ENCODE assay signal across 8 cellular contexts in the genomic region with DNA sequence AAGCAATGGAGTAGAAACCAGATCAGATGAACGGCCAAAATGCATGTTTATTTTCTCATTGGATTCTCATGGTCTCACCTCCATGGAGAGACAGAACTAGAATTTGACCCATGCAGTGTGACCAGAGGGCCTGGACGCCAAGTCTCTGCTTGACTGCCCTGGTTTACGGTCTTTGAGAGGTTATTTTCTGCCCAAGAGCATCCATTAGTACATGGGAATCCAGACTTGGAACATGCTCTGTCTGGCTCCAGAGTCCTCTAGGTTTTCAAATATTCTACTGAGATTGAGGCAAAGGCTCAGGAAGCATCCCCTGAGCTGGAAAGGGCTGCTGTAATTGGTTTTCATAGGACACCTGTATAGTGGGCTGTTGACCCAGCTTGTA. TPM values are rescaled to one million over a fixed set of nuclear protein-coding genes. Genes with fewer than 3 reads are reported as not detected.
DNase-seq lines count a peak whose midpoint lies in the region; ATAC-seq, FAIRE-seq and TF ChIP-seq lines count a peak whose summit lies in the region.

No MANE protein-coding gene starts in this region.

- no peak overlapping the region for H3K27ac Mint-ChIP-seq in activated CD8-positive, alpha-beta T cell treated with anti-CD3 and anti-CD28 coated beads for 36 hours
- peak overlapping the region; percentile 81 for H3K27ac Mint-ChIP-seq in memory B cell

- peaks cover 7% of the 10 kb centered on the region for H3K4me1 Mint-ChIP-seq in activated CD8-positive, alpha-beta T cell treated with anti-CD3 and anti-CD28 coated beads for 36 hours (ENCODE audit: low read depth)
- H3K4me1 Mint-ChIP-seq in memory B cell: peaks cover 11% of the 10 kb centered on the region

- no peaks in the 10 kb centered on the region for H3K9me3 ChIP-seq in A549

- POLR2A ChIA-PET in A549 (lab: Yijun Ruan, JAX): no interaction called here
- POLR2A ChIA-PET in activated CD8-positive, alpha-beta T cell treated with anti-CD3 and anti-CD28 coated beads for 36 hours (lab: Charles Lee): no interaction called here

- TF ChIP-seq CTCF in A549 (IDR thresholded peaks at IDR 0.05) (no peak), GM20000 (IDR thresholded peaks at IDR 0.05; ENCODE audit: extremely low read depth, missing control alignments) (no peak)
- TF ChIP-seq CTCF in activated CD8-positive, alpha-beta T cell treated with anti-CD3 and anti-CD28 coated beads for 36 hours (IDR thresholded peaks at IDR 0.05): no peak

- intact Hi-C loops in activated CD8-positive, alpha-beta T cell treated with anti-CD3 and anti-CD28 coated beads for 36 hours (cut with micrococcal nuclease): no loop called here

- FAIRE-seq in A549 (lab: Jason Lieb, UNC): no peak

- CTCF ChIA-PET in A549 (lab: Yijun Ruan, JAX): no interaction called here
- CTCF ChIA-PET in activated CD8-positive, alpha-beta T cell treated with anti-CD3 and anti-CD28 coated beads for 36 hours (lab: Charles Lee): interaction anchor here (1.3 kb wide), 1 partner anchor 124 kb away, joined by 6 read pairs; no protein-coding TSS in a partner anchor

- DNase-seq in A549 (ENCODE audit: low read depth in 1 of 2, low spot score in 1 of 2) (no peak), memory B cell (ENCODE audit: low spot score in 2 of 2) (no peak), midbrain (lab: John Stamatoyannopoulos, UW) (no peak), AML-193 (lab: John Stamatoyannopoulos, UW) (no peak), GM20000 (ENCODE audit: low spot score) (no peak)
- no peak for DNase-seq in activated CD8-positive, alpha-beta T cell treated with anti-CD3 and anti-CD28 coated beads for 36 hours

- no peak for TF ChIP-seq RAD21 in A549 (conservative IDR thresholded peaks at IDR 0.05 in 1 of 2, IDR thresholded peaks at IDR 0.05 in 1 of 2)

- peaks cover 2% of the 10 kb centered on the region for H3K27me3 Mint-ChIP-seq in activated CD8-positive, alpha-beta T cell treated with anti-CD3 and anti-CD28 coated beads for 36 hours
- no peaks in the 10 kb centered on the region for H3K27me3 Mint-ChIP-seq in memory B cell

- peak overlapping the region; percentile 30; the same call in 1 of the 3 replicates for H3K4me3 ChIP-seq in A549

- no peak for TF ChIP-seq POLR2A in A549 (IDR thresholded peaks at IDR 0.05; ENCODE audit: low read length)

- TF ChIP-seq EP300 in A549 (IDR thresholded peaks at IDR 0.05): no peak

- H3K27ac ChIP-seq in A549: no peak overlapping the region

- 74% methylated on average over 3 of the region's 3 CpGs for WGBS in A549 (ENCODE audit: missing lambda C conversion rate)

- peaks cover 2% of the 10 kb centered on the region for H3K9me3 Mint-ChIP-seq in activated CD8-positive, alpha-beta T cell treated with anti-CD3 and anti-CD28 coated beads for 36 hours
- H3K9me3 Mint-ChIP-seq in memory B cell: peaks cover 5% of the 10 kb centered on the region

- H3K4me3 Mint-ChIP-seq in activated CD8-positive, alpha-beta T cell treated with anti-CD3 and anti-CD28 coated beads for 36 hours: peak overlapping the region; percentile 46
- H3K4me3 Mint-ChIP-seq in memory B cell: peak overlapping the region; percentile 81

- H3K36me3 Mint-ChIP-seq in activated CD8-positive, alpha-beta T cell treated with anti-CD3 and anti-CD28 coated beads for 36 hours (ENCODE audit: low read depth): no peaks in the 10 kb centered on the region
- no peaks in the 10 kb centered on the region for H3K36me3 Mint-ChIP-seq in memory B cell

- ATAC-seq in A549: no peak; a peak in 1 of 6 replicates
- ATAC-seq in GM19455 (IDR thresholded peaks at IDR 0.05; ENCODE audit: unreplicated experiment): peak; percentile 8
- no peak for ATAC-seq in activated CD8-positive, alpha-beta T cell treated with anti-CD3 and anti-CD28 coated beads for 36 hours
- ATAC-seq in memory B cell (ENCODE audit: low read depth): no peak
- no peak for ATAC-seq in GM21423 (IDR thresholded peaks at IDR 0.05; ENCODE audit: unreplicated experiment)

- H3K4me2 ChIP-seq in A549: peak overlapping the region; percentile 71

- H3K4me1 ChIP-seq in A549: no peaks in the 10 kb centered on the region; the same call in 2 of the 3 replicates

TF ChIP-seq in A549, 52 proteins besides CTCF, POLR2A, EP300 and RAD21:
- no peak for TF ChIP-seq CBX8 (IDR thresholded peaks at IDR 0.05)
- TF ChIP-seq SMC3 (IDR thresholded peaks at IDR 0.05): no peak
- TF ChIP-seq, protein P1, sequence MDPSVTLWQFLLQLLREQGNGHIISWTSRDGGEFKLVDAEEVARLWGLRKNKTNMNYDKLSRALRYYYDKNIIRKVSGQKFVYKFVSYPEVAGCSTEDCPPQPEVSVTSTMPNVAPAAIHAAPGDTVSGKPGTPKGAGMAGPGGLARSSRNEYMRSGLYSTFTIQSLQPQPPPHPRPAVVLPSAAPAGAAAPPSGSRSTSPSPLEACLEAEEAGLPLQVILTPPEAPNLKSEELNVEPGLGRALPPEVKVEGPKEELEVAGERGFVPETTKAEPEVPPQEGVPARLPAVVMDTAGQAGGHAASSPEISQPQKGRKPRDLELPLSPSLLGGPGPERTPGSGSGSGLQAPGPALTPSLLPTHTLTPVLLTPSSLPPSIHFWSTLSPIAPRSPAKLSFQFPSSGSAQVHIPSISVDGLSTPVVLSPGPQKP (IDR thresholded peaks at IDR 0.05; ENCODE audit: low read depth, low read length): no peak
- TF ChIP-seq MYC (IDR thresholded peaks at IDR 0.05; ENCODE audit: borderline replicate concordance, low read length): no peak

RNA-seq across cellular contexts. Expression of gene UST, which starts 45.4 kb away (rescaled TPM):
- polyA plus RNA-seq in A549 (2011; rRNA removed): 0.54 and 0.65 TPM in 2 replicates
- polyA plus RNA-seq in A549 (2012; cell fraction: cytosol; rRNA removed): 0.09 and 0.14 TPM in 2 replicates
- polyA plus RNA-seq in A549 (2012; cell fraction: nucleus; rRNA removed): 0.06 and 0.09 TPM in 2 replicates
- polyA plus RNA-seq in A549 (2017; fragmentation: RNase III; extraction: RNeasy Plus Mini Kit Qiagen cat#74134 plus additional on column Dnase treatment): 1.3 to 1.8 TPM (median 1.7 TPM) in 3 replicates
- polyA minus RNA-seq in A549 (2011; rRNA and poly(A)+ RNA removed): 0.58 and 1.5 TPM in 2 replicates
- 1 to 10 TPM; 1.2 to 1.5 TPM for total RNA-seq in activated CD8-positive, alpha-beta T cell treated with anti-CD3 and anti-CD28 coated beads for 36 hours
